ENCODE assay signal across 26 cellular contexts in genomic region chr19:21210037-21210621, GRCh38.
A peak's percentile ranks its signal among the peaks of the same experiment; 100 is the strongest.
DNase-seq lines count a peak whose midpoint lies in the region; TF ChIP-seq lines count a peak whose summit lies in the region.
"Had no signal": no experiment of that assay in that cellular context is flagged by ENCODE, and none has a peak within 500 bp of the region (broad histone marks: within the 10 kb centered on the region; RNA-seq: fewer than 3 reads in every experiment).

No MANE protein-coding gene starts in this region.

- H3K4me1 ChIP-seq in Caco-2 (peaks cover 17% of the 10 kb centered on the region), trophoblast cell (ENCODE audit: control insufficient read depth in 1 of 2, insufficient read depth in 2 of 2, low read length in 2 of 2) (peaks cover 0 to 5% of the 10 kb centered on the region in 2 experiments)
- H3K4me1 ChIP-seq: A549; BLaER1 treated with 17β-estradiol and CSF1 and Interleukin-3, amounts not matched to agents 10 nM and 100 nM had no signal

- H3K27ac Mint-ChIP-seq in Caco-2 (ENCODE audit: unreplicated experiment): no peak overlapping the region
- no peak overlapping the region for H3K27ac Mint-ChIP-seq in activated naive CD4-positive, alpha-beta T cell treated with anti-CD3 and anti-CD28 coated beads, Interleukin-2, amount 10 ng/mL, durations not matched to agents 7 days and 5 days
- H3K27ac Mint-ChIP-seq: CD4-positive, alpha-beta T cell had no signal

- H3K27ac ChIP-seq in trophoblast cell (ENCODE audit: low read depth, low read length): peak overlapping the region; percentile 2
- H3K27ac ChIP-seq: A549; BLaER1 treated with 17β-estradiol and CSF1 and Interleukin-3, amounts not matched to agents 10 nM and 100 nM; HL-60 had no signal

- no peak overlapping the region for H3K18ac ChIP-seq in trophoblast cell (ENCODE audit: low read length)

- no peak overlapping the region for H2AK5ac ChIP-seq in trophoblast cell (ENCODE audit: low read length)

- no peak overlapping the region for H2AFZ ChIP-seq in trophoblast cell (ENCODE audit: insufficient read depth, low read length, poor library complexity)

- H2BK5ac ChIP-seq in trophoblast cell (ENCODE audit: low read depth, low read length, poor library complexity): peak overlapping the region; percentile 32

- H4K12ac ChIP-seq in trophoblast cell (ENCODE audit: low read depth, low read length): no peak overlapping the region

- H4K91ac ChIP-seq in trophoblast cell (ENCODE audit: low read depth, low read length): no peak overlapping the region

- intact Hi-C loops in Caco-2 (cut with micrococcal nuclease; ENCODE audit: unreplicated experiment): no loop called here

- peaks cover 10% of the 10 kb centered on the region for H3K36me3 Mint-ChIP-seq in Caco-2 (ENCODE audit: insufficient read depth, unreplicated experiment)
- no peaks in the 10 kb centered on the region for H3K36me3 Mint-ChIP-seq in activated naive CD4-positive, alpha-beta T cell treated with anti-CD3 and anti-CD28 coated beads, Interleukin-2, amount 10 ng/mL, durations not matched to agents 7 days and 5 days

- H3K9ac ChIP-seq in trophoblast cell (ENCODE audit: low read length): no peak overlapping the region
- H3K9ac ChIP-seq: BLaER1 treated with 17β-estradiol and CSF1 and Interleukin-3, amounts not matched to agents 10 nM and 100 nM; SK-N-SH had no signal

- H3K9me3 ChIP-seq in Caco-2: peaks cover 33% of the 10 kb centered on the region
- H3K9me3 ChIP-seq in trophoblast cell (ENCODE audit: insufficient read depth, low read depth, low read length): peaks cover 11% of the 10 kb centered on the region
- H3K9me3 ChIP-seq: A549, MG63, SK-N-SH had no signal

- peak overlapping the region; percentile 19 for H3K4me2 ChIP-seq in trophoblast cell (ENCODE audit: low read length)
- H3K4me2 ChIP-seq: A549; BLaER1 treated with 17β-estradiol and CSF1 and Interleukin-3, amounts not matched to agents 10 nM and 100 nM; SK-N-SH had no signal

- no peak overlapping the region for H4K8ac ChIP-seq in trophoblast cell (ENCODE audit: low read depth, low read length)

- peaks cover 5% of the 10 kb centered on the region for H3K79me1 ChIP-seq in trophoblast cell (ENCODE audit: low read length)

- peaks cover 6% of the 10 kb centered on the region for H3K4me1 Mint-ChIP-seq in Caco-2 (ENCODE audit: low read depth, unreplicated experiment)
- H3K4me1 Mint-ChIP-seq in activated naive CD4-positive, alpha-beta T cell treated with anti-CD3 and anti-CD28 coated beads, Interleukin-2, amount 10 ng/mL, durations not matched to agents 7 days and 5 days: peaks cover 4% of the 10 kb centered on the region

- POLR2A ChIA-PET in Caco-2 (lab: Charles Lee): interaction anchor here (1.0 kb wide), 1 partner anchor 190 kb away, joined by 3 read pairs; the partner anchor contains the start of gene ZNF430

- H3K4me3 Mint-ChIP-seq in Caco-2 (ENCODE audit: unreplicated experiment): no peak overlapping the region
- no peak overlapping the region for H3K4me3 Mint-ChIP-seq in activated naive CD4-positive, alpha-beta T cell treated with anti-CD3 and anti-CD28 coated beads, Interleukin-2, amount 10 ng/mL, durations not matched to agents 7 days and 5 days
- H3K4me3 Mint-ChIP-seq: CD4-positive, alpha-beta T cell had no signal

- H3K27me3 ChIP-seq in Caco-2 (replicated peaks; ENCODE audit: control insufficient read depth, insufficient read depth, low read length): no peaks in the 10 kb centered on the region
- H3K27me3 ChIP-seq in trophoblast cell (ENCODE audit: insufficient read depth, low read length): no peaks in the 10 kb centered on the region
- H3K27me3 ChIP-seq: BLaER1 treated with 17β-estradiol and CSF1 and Interleukin-3, amounts not matched to agents 10 nM and 100 nM; MG63 had no signal

- WGBS in trophoblast cell (ENCODE audit: extremely low coverage, insufficient coverage, insufficient read length): no CpG with 5 or more reads among the region's 6 CpGs

- H3K4me3 ChIP-seq in Caco-2 (ENCODE audit: low read depth, low read length) (no peak overlapping the region), trophoblast cell (ENCODE audit: low read depth, low read length) (peak overlapping the region; percentile 13)
- H3K4me3 ChIP-seq: A549; BLaER1 treated with 17β-estradiol and CSF1 and Interleukin-3, amounts not matched to agents 10 nM and 100 nM; MG63 had no signal

- H3K36me3 ChIP-seq in Caco-2 (ENCODE audit: control insufficient read depth, insufficient read depth, low read length) (no peaks in the 10 kb centered on the region), trophoblast cell (ENCODE audit: control insufficient read depth in 1 of 2, insufficient read depth in 2 of 2, low read length in 2 of 2) (peaks cover 4% of the 10 kb centered on the region in 2 experiments)
- H3K36me3 ChIP-seq: MG63 had no signal

- no TSS peak for BruUV-seq in Caco-2 (replicated peaks; lab: Mats Ljungman, UMichigan)

- no peaks in the 10 kb centered on the region for H3K27me3 Mint-ChIP-seq in Caco-2 (ENCODE audit: insufficient read depth, unreplicated experiment)
- H3K27me3 Mint-ChIP-seq in activated naive CD4-positive, alpha-beta T cell treated with anti-CD3 and anti-CD28 coated beads, Interleukin-2, amount 10 ng/mL, durations not matched to agents 7 days and 5 days: no peaks in the 10 kb centered on the region
- H3K27me3 Mint-ChIP-seq: CD4-positive, alpha-beta T cell had no signal

- CTCF ChIA-PET in Caco-2 (lab: Charles Lee): no interaction called here
- CTCF ChIA-PET in activated naive CD4-positive, alpha-beta T cell treated with anti-CD3 and anti-CD28 coated beads, Interleukin-2, amount 10 ng/mL, durations not matched to agents 7 days and 5 days (lab: Charles Lee): no interaction called here

- TF ChIP-seq CTCF in Caco-2 (IDR thresholded peaks at IDR 0.05; ENCODE audit: insufficient read depth in 1 of 2, low read depth in 1 of 2, low read length in 1 of 2, severe bottlenecking in 1 of 2, unreplicated experiment in 1 of 2): no peak

- no peak overlapping the region for H3K14ac ChIP-seq in trophoblast cell (ENCODE audit: low read length)

- H2BK120ac ChIP-seq in trophoblast cell (ENCODE audit: insufficient read depth, low read length, poor library complexity): no peak overlapping the region

- H2BK12ac ChIP-seq in trophoblast cell (ENCODE audit: low read length): no peak overlapping the region

- H3K9me3 Mint-ChIP-seq in Caco-2 (ENCODE audit: unreplicated experiment): peaks cover 24% of the 10 kb centered on the region
- peaks cover 12% of the 10 kb centered on the region for H3K9me3 Mint-ChIP-seq in activated naive CD4-positive, alpha-beta T cell treated with anti-CD3 and anti-CD28 coated beads, Interleukin-2, amount 10 ng/mL, durations not matched to agents 7 days and 5 days
- H3K9me3 Mint-ChIP-seq: CD4-positive, alpha-beta T cell had no signal

- H3K23ac ChIP-seq in trophoblast cell (ENCODE audit: low read length): no peak overlapping the region

- H3K79me2 ChIP-seq in trophoblast cell (ENCODE audit: control insufficient read depth, insufficient read depth, low read length, poor library complexity): no peaks in the 10 kb centered on the region

- H3K4ac ChIP-seq in trophoblast cell (ENCODE audit: low read depth, low read length): no peak overlapping the region

- DNase-seq in Caco-2 (peak; percentile 59 to 71), HT-29 (ENCODE audit: low spot score) (peak; percentile 1), NCI-H82 (lab: John Stamatoyannopoulos, UW) (peak; percentile 62), trophoblast cell (no peak), epidermal melanocyte (ENCODE audit: insufficient read length, low spot score) (no peak), cerebellar cortex (ENCODE audit: low spot score) (no peak)
- no peak for DNase-seq in activated naive CD4-positive, alpha-beta T cell treated with anti-CD3 and anti-CD28 coated beads, Interleukin-2, amount 10 ng/mL, durations not matched to agents 7 days and 5 days
- DNase-seq: AML-193; CD4-positive, alpha-beta T cell; DMS79 treated with DMSO at 0.1 percent for 48 hours; GF-D8; KBM-7; MG63; NCI-H1694 treated with DMSO at 0.1 percent for 48 hours; NCI-H2081; NCI-H2171; NCI-H345; NCI-H510A treated with DMSO at 0.1 percent for 48 hours; NCI-H748 treated with DMSO at 0.1 percent for 48 hours; NK-92 treated with Interleukin-12 subunit alpha and Interleukin-12 subunit beta, amount 100 ng/mL, for 24 hours; PC-3; SK-N-SH; SW 1271 had no signal

Comparison
In these comparisons a context has a peak if more than half of its experiments do, and no peak if none do; other contexts are left out.
1. DNase-seq: peak in Caco-2 (2 of 2), HT-29 (single experiment) and NCI-H82 (single experiment); none in trophoblast cell (0 of 2), epidermal melanocyte (single experiment), cerebellar cortex (single experiment) and activated naive CD4-positive, alpha-beta T cell treated with anti-CD3 and anti-CD28 coated beads, Interleukin-2, amount 10 ng/mL, durations not matched to agents 7 days and 5 days (single experiment).